In the genomic region with DNA sequence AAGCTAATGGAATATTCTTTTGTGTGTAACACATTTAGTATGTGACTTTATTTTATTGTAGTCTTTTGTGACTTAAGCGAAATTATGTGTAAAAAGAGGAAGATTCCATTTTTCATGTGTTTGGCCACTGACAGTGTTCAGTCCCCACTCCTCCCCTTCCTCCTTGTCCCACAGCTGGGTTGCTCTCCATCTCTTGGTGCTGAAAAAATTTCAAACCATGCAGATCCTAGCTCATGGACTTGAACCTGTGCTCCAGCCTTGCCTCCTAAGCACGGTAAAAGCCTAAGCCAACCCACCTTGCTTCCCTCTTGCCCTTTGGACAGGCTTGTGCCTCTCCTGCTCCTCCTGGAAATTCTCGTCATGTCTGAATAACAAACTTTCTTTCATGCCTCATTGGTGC, we compare ENCODE assay signal across 1 cellular context.
TF ChIP-seq lines count a peak whose summit lies in the region.

No MANE protein-coding gene starts in this region.

TF ChIP-seq in liver, 16 proteins besides CTCF, POLR2A, EP300 and RAD21 (continued from another document):
- TF ChIP-seq, protein P1, sequence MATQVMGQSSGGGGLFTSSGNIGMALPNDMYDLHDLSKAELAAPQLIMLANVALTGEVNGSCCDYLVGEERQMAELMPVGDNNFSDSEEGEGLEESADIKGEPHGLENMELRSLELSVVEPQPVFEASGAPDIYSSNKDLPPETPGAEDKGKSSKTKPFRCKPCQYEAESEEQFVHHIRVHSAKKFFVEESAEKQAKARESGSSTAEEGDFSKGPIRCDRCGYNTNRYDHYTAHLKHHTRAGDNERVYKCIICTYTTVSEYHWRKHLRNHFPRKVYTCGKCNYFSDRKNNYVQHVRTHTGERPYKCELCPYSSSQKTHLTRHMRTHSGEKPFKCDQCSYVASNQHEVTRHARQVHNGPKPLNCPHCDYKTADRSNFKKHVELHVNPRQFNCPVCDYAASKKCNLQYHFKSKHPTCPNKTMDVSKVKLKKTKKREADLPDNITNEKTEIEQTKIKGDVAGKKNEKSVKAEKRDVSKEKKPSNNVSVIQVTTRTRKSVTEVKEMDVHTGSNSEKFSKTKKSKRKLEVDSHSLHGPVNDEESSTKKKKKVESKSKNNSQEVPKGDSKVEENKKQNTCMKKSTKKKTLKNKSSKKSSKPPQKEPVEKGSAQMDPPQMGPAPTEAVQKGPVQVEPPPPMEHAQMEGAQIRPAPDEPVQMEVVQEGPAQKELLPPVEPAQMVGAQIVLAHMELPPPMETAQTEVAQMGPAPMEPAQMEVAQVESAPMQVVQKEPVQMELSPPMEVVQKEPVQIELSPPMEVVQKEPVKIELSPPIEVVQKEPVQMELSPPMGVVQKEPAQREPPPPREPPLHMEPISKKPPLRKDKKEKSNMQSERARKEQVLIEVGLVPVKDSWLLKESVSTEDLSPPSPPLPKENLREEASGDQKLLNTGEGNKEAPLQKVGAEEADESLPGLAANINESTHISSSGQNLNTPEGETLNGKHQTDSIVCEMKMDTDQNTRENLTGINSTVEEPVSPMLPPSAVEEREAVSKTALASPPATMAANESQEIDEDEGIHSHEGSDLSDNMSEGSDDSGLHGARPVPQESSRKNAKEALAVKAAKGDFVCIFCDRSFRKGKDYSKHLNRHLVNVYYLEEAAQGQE (IDR thresholded peaks at IDR 0.05): peak; percentile 40
